ENCODE assay signal across 1 cellular context in genomic region chr9:72292184-72292787, GRCh38.
TF ChIP-seq lines count a peak whose summit lies in the region.

No MANE protein-coding gene starts in this region.

TF ChIP-seq in GM12878, 131 proteins besides CTCF, POLR2A, EP300 and RAD21 (continued from another document):
- TF ChIP-seq ZNF592 (IDR thresholded peaks at IDR 0.05) (0 out of 2 replicates have a peak, but pooled peaks have one; percentile 15), SKIL (IDR thresholded peaks at IDR 0.05; ENCODE audit: low read depth, poor library complexity, severe bottlenecking) (no peak), IKZF2 (IDR thresholded peaks at IDR 0.05) (no peak), SMAD5 (IDR thresholded peaks at IDR 0.05; ENCODE audit: low read depth) (no peak)
